Comparison of ENCODE assay signal across 1 cellular context in the genomic region with DNA sequence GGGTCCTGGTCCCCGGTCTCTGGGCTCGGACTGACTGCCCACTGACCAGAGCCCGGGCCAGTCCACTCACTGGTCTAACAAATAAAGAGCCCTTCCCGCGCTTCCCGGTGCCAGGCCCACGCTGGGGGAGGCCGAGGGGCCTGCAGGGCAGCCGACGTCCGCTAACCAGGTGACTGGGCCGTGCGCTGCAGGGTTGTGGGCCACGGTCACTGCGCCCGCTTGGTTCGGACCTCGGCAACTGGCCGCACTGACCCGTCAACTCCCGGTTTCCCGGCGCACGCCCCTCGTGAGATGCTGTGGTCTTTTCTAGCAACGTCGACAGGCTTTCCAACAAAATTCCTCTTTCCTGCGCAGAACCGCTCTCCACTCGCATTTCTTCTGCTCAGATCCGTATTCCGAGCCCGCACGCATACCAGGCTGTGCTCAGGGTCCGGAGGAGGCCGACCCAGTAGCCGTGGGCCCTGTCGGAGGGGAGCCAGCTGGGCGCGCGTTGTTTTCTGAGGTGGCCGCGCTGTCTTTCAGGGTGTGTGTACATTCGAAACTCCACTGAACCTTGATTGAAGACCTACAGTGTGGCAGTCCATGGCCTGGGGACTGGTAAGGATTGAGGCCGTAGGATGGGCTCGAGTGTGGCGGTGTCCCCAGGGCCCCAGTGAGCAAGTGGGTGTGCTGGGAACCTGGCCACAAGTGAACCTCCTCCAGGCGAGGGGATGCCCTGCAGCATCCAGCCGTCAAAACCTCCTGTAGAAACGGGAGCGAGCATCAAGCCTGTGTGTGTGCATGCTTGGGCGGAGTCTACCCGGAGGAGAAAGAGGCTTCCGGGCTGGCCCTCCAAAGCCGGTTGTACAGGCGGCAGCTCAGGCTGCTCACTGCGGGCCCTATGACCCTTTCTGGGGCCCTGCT.
TF ChIP-seq lines count a peak whose summit lies in the region.

No MANE protein-coding gene starts in this region.

TF ChIP-seq in HepG2, 621 proteins besides CTCF, POLR2A, EP300 and RAD21 (continued from another document and continues in another):
- peak; percentile 25; the same call in 1 of the 2 replicates for TF ChIP-seq ZNF629 (CRISPR knock-in tag; conservative IDR thresholded peaks at IDR 0.05)
- no peak for TF ChIP-seq ONECUT2 (CRISPR knock-in tag; IDR thresholded peaks at IDR 0.05)
- TF ChIP-seq ARID2 (CRISPR knock-in tag; IDR thresholded peaks at IDR 0.05; ENCODE audit: borderline replicate concordance): no peak
- peak; percentile 18; the same call in 1 of the 2 replicates for TF ChIP-seq WIZ (CRISPR knock-in tag; IDR thresholded peaks at IDR 0.05)
- peak; percentile 48; the same call in 1 of the 2 replicates for TF ChIP-seq ZNF414 (CRISPR knock-in tag; IDR thresholded peaks at IDR 0.05)
- TF ChIP-seq PITX1 (CRISPR knock-in tag; IDR thresholded peaks at IDR 0.05): no peak
- no peak for TF ChIP-seq PPARG (CRISPR knock-in tag; conservative IDR thresholded peaks at IDR 0.05)
- TF ChIP-seq TBL1XR1 (IDR thresholded peaks at IDR 0.05; ENCODE audit: borderline replicate concordance, low read length, partially characterized antibody): no peak
- TF ChIP-seq ZNF619 (CRISPR knock-in tag; IDR thresholded peaks at IDR 0.05): peak; percentile 17; the same call in 1 of the 2 replicates
- TF ChIP-seq CBFB (CRISPR knock-in tag; IDR thresholded peaks at IDR 0.05): no peak
- no peak for TF ChIP-seq FOXK1 (CRISPR knock-in tag; IDR thresholded peaks at IDR 0.05; ENCODE audit: borderline replicate concordance, low read depth)
- TF ChIP-seq, protein P1, sequence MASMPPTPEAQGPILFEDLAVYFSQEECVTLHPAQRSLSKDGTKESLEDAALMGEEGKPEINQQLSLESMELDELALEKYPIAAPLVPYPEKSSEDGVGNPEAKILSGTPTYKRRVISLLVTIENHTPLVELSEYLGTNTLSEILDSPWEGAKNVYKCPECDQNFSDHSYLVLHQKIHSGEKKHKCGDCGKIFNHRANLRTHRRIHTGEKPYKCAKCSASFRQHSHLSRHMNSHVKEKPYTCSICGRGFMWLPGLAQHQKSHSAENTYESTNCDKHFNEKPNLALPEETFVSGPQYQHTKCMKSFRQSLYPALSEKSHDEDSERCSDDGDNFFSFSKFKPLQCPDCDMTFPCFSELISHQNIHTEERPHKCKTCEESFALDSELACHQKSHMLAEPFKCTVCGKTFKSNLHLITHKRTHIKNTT (CRISPR knock-in tag; IDR thresholded peaks at IDR 0.05): no peak
- TF ChIP-seq ZNF44 (CRISPR knock-in tag; IDR thresholded peaks at IDR 0.05): peak; percentile 84
- 0 out of 2 replicates have a peak, but pooled peaks have one; percentile 39 for TF ChIP-seq CERS6 (CRISPR knock-in tag; IDR thresholded peaks at IDR 0.05)
- no peak for TF ChIP-seq MXI1 (IDR thresholded peaks at IDR 0.05; ENCODE audit: borderline replicate concordance, low read depth, low read length)
- no peak for TF ChIP-seq PRPF4 (IDR thresholded peaks at IDR 0.05; ENCODE audit: low read depth, low read length, poor library complexity, severe bottlenecking)
- TF ChIP-seq KDM4B (CRISPR knock-in tag; IDR thresholded peaks at IDR 0.05): no peak
- TF ChIP-seq, protein P2, sequence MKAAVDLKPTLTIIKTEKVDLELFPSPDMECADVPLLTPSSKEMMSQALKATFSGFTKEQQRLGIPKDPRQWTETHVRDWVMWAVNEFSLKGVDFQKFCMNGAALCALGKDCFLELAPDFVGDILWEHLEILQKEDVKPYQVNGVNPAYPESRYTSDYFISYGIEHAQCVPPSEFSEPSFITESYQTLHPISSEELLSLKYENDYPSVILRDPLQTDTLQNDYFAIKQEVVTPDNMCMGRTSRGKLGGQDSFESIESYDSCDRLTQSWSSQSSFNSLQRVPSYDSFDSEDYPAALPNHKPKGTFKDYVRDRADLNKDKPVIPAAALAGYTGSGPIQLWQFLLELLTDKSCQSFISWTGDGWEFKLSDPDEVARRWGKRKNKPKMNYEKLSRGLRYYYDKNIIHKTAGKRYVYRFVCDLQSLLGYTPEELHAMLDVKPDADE (CRISPR knock-in tag; IDR thresholded peaks at IDR 0.05): no peak
- no peak for TF ChIP-seq SP2 (CRISPR knock-in tag; IDR thresholded peaks at IDR 0.05)
- TF ChIP-seq CSRNP2 (CRISPR knock-in tag; conservative IDR thresholded peaks at IDR 0.05; ENCODE audit: low read depth): no peak
- no peak for TF ChIP-seq SRSF1 (optimal IDR thresholded peaks at IDR 0.05; ENCODE audit: low read depth, low read length)
- TF ChIP-seq ZNF382 (CRISPR knock-in tag; IDR thresholded peaks at IDR 0.05; ENCODE audit: borderline replicate concordance): no peak
- TF ChIP-seq SOX5 (CRISPR knock-in tag; IDR thresholded peaks at IDR 0.05; ENCODE audit: borderline replicate concordance): no peak
- TF ChIP-seq, protein P3, sequence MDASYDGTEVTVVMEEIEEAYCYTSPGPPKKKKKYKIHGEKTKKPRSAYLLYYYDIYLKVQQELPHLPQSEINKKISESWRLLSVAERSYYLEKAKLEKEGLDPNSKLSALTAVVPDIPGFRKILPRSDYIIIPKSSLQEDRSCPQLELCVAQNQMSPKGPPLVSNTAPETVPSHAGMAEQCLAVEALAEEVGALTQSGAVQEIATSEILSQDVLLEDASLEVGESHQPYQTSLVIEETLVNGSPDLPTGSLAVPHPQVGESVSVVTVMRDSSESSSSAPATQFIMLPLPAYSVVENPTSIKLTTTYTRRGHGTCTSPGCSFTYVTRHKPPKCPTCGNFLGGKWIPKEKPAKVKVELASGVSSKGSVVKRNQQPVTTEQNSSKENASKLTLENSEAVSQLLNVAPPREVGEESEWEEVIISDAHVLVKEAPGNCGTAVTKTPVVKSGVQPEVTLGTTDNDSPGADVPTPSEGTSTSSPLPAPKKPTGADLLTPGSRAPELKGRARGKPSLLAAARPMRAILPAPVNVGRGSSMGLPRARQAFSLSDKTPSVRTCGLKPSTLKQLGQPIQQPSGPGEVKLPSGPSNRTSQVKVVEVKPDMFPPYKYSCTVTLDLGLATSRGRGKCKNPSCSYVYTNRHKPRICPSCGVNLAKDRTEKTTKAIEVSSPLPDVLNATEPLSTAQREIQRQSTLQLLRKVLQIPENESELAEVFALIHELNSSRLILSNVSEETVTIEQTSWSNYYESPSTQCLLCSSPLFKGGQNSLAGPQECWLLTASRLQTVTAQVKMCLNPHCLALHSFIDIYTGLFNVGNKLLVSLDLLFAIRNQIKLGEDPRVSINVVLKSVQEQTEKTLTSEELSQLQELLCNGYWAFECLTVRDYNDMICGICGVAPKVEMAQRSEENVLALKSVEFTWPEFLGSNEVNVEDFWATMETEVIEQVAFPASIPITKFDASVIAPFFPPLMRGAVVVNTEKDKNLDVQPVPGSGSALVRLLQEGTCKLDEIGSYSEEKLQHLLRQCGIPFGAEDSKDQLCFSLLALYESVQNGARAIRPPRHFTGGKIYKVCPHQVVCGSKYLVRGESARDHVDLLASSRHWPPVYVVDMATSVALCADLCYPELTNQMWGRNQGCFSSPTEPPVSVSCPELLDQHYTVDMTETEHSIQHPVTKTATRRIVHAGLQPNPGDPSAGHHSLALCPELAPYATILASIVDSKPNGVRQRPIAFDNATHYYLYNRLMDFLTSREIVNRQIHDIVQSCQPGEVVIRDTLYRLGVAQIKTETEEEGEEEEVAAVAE (CRISPR knock-in tag; IDR thresholded peaks at IDR 0.05; ENCODE audit: borderline replicate concordance): no peak
- no peak for TF ChIP-seq ZBTB7A (CRISPR knock-in tag; IDR thresholded peaks at IDR 0.05)
- TF ChIP-seq NR2F2 (IDR thresholded peaks at IDR 0.05; ENCODE audit: borderline replicate concordance, low read depth): no peak
- no peak for TF ChIP-seq MZF1 (CRISPR knock-in tag; IDR thresholded peaks at IDR 0.05; ENCODE audit: borderline replicate concordance)
- TF ChIP-seq, protein P4, sequence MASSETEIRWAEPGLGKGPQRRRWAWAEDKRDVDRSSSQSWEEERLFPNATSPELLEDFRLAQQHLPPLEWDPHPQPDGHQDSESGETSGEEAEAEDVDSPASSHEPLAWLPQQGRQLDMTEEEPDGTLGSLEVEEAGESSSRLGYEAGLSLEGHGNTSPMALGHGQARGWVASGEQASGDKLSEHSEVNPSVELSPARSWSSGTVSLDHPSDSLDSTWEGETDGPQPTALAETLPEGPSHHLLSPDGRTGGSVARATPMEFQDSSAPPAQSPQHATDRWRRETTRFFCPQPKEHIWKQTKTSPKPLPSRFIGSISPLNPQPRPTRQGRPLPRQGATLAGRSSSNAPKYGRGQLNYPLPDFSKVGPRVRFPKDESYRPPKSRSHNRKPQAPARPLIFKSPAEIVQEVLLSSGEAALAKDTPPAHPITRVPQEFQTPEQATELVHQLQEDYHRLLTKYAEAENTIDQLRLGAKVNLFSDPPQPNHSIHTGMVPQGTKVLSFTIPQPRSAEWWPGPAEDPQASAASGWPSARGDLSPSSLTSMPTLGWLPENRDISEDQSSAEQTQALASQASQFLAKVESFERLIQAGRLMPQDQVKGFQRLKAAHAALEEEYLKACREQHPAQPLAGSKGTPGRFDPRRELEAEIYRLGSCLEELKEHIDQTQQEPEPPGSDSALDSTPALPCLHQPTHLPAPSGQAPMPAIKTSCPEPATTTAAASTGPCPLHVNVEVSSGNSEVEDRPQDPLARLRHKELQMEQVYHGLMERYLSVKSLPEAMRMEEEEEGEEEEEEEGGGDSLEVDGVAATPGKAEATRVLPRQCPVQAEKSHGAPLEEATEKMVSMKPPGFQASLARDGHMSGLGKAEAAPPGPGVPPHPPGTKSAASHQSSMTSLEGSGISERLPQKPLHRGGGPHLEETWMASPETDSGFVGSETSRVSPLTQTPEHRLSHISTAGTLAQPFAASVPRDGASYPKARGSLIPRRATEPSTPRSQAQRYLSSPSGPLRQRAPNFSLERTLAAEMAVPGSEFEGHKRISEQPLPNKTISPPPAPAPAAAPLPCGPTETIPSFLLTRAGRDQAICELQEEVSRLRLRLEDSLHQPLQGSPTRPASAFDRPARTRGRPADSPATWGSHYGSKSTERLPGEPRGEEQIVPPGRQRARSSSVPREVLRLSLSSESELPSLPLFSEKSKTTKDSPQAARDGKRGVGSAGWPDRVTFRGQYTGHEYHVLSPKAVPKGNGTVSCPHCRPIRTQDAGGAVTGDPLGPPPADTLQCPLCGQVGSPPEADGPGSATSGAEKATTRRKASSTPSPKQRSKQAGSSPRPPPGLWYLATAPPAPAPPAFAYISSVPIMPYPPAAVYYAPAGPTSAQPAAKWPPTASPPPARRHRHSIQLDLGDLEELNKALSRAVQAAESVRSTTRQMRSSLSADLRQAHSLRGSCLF (CRISPR knock-in tag; IDR thresholded peaks at IDR 0.05; ENCODE audit: borderline replicate concordance): no peak
- TF ChIP-seq NKX3-1 (CRISPR knock-in tag; IDR thresholded peaks at IDR 0.05): peak; percentile 73; the same call in 1 of the 2 replicates
- 0 out of 2 replicates have a peak, but pooled peaks have one; percentile 37 for TF ChIP-seq HOXD1 (CRISPR knock-in tag; IDR thresholded peaks at IDR 0.05)
- TF ChIP-seq, protein P5, sequence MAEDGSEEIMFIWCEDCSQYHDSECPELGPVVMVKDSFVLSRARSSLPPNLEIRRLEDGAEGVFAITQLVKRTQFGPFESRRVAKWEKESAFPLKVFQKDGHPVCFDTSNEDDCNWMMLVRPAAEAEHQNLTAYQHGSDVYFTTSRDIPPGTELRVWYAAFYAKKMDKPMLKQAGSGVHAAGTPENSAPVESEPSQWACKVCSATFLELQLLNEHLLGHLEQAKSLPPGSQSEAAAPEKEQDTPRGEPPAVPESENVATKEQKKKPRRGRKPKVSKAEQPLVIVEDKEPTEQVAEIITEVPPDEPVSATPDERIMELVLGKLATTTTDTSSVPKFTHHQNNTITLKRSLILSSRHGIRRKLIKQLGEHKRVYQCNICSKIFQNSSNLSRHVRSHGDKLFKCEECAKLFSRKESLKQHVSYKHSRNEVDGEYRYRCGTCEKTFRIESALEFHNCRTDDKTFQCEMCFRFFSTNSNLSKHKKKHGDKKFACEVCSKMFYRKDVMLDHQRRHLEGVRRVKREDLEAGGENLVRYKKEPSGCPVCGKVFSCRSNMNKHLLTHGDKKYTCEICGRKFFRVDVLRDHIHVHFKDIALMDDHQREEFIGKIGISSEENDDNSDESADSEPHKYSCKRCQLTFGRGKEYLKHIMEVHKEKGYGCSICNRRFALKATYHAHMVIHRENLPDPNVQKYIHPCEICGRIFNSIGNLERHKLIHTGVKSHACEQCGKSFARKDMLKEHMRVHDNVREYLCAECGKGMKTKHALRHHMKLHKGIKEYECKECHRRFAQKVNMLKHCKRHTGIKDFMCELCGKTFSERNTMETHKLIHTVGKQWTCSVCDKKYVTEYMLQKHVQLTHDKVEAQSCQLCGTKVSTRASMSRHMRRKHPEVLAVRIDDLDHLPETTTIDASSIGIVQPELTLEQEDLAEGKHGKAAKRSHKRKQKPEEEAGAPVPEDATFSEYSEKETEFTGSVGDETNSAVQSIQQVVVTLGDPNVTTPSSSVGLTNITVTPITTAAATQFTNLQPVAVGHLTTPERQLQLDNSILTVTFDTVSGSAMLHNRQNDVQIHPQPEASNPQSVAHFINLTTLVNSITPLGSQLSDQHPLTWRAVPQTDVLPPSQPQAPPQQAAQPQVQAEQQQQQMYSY (CRISPR knock-in tag; IDR thresholded peaks at IDR 0.05): 0 out of 2 replicates have a peak, but pooled peaks have one; percentile 20
- no peak for TF ChIP-seq MIER2 (CRISPR knock-in tag; IDR thresholded peaks at IDR 0.05)
- TF ChIP-seq SMARCE1 (IDR thresholded peaks at IDR 0.05; ENCODE audit: borderline replicate concordance): no peak
- no peak; the same call in 1 of the 2 replicates for TF ChIP-seq ZMAT3 (CRISPR knock-in tag; conservative IDR thresholded peaks at IDR 0.05)
- TF ChIP-seq ZNF460 (CRISPR knock-in tag; IDR thresholded peaks at IDR 0.05; ENCODE audit: borderline replicate concordance): no peak
- no peak for TF ChIP-seq ZFP36 (IDR thresholded peaks at IDR 0.05; ENCODE audit: borderline replicate concordance, low read depth, low read length, partially characterized antibody)
- TF ChIP-seq NPAS2 (CRISPR knock-in tag; IDR thresholded peaks at IDR 0.05; ENCODE audit: borderline replicate concordance): no peak
- peak; percentile 36; the same call in 1 of the 2 replicates for TF ChIP-seq POLR2G (IDR thresholded peaks at IDR 0.05; ENCODE audit: low read depth, low read length)
